In genomic region chr14:23660290-23661226, GRCh38 we compare ENCODE assay signal across 10 cellular contexts. TPM values are rescaled to one million over a fixed set of nuclear protein-coding genes. Genes with fewer than 3 reads are reported as not detected.
DNase-seq lines count a peak whose midpoint lies in the region; ATAC-seq and TF ChIP-seq lines count a peak whose summit lies in the region.
"Had no signal": no experiment of that assay in that cellular context is flagged by ENCODE, and none has a peak within 500 bp of the region (broad histone marks: within the 10 kb centered on the region; RNA-seq: fewer than 3 reads in every experiment).

No MANE protein-coding gene starts in this region.

- H3K4me3 ChIP-seq in GM12865 (ENCODE audit: low read depth, low read length) (no peak overlapping the region), left lung (no peak overlapping the region), right cardiac atrium (ENCODE audit: low read length) (no peak overlapping the region)
- H3K4me3 ChIP-seq: lung had no signal

- 62% methylated on average over 11 of the region's 11 CpGs for WGBS in right cardiac atrium

- no peaks in the 10 kb centered on the region for H3K36me3 Mint-ChIP-seq in activated naive CD8-positive, alpha-beta T cell treated with anti-CD3 and anti-CD28 coated beads, Interleukin-2, amount 50 U/mL, for 24 hours (ENCODE audit: low read depth)
- no peaks in the 10 kb centered on the region for H3K36me3 Mint-ChIP-seq in HFFc6 (ENCODE audit: low read depth)

- no peaks in the 10 kb centered on the region for H3K4me1 ChIP-seq in left lung
- no peaks in the 10 kb centered on the region for H3K4me1 ChIP-seq in right cardiac atrium (ENCODE audit: control insufficient read depth, insufficient read depth, low read length)

- TF ChIP-seq CTCF in GM12865 (IDR thresholded peaks at IDR 0.05; ENCODE audit: insufficient read depth, low read depth, low read length, missing control alignments) (no peak), HFFc6 (IDR thresholded peaks at IDR 0.05) (no peak), left lung (IDR thresholded peaks at IDR 0.05) (no peak)

- H3K27ac ChIP-seq in left lung: no peak overlapping the region
- no peak overlapping the region for H3K27ac ChIP-seq in right cardiac atrium (ENCODE audit: low read length)

- intact Hi-C loops in left lung (cut with DNase I) (no loop called here), right cardiac atrium (cut with DNase I) (no loop called here)

- no peak overlapping the region for H3K27ac Mint-ChIP-seq in activated naive CD8-positive, alpha-beta T cell treated with anti-CD3 and anti-CD28 coated beads, Interleukin-2, amount 50 U/mL, for 24 hours
- H3K27ac Mint-ChIP-seq in HFFc6: no peak overlapping the region

- H3K9me3 ChIP-seq in left lung (no peaks in the 10 kb centered on the region), right cardiac atrium (ENCODE audit: control insufficient read depth, low read length) (no peaks in the 10 kb centered on the region)

- peak; percentile 66 for ATAC-seq in GM19463 (IDR thresholded peaks at IDR 0.05; ENCODE audit: unreplicated experiment)
- ATAC-seq in activated naive CD8-positive, alpha-beta T cell treated with anti-CD3 and anti-CD28 coated beads, Interleukin-2, amount 50 U/mL, for 24 hours: peak; percentile 87
- ATAC-seq in left lung: no peak
- ATAC-seq in right cardiac atrium: no peak

- no peak overlapping the region for H3K4me3 Mint-ChIP-seq in activated naive CD8-positive, alpha-beta T cell treated with anti-CD3 and anti-CD28 coated beads, Interleukin-2, amount 50 U/mL, for 24 hours
- H3K4me3 Mint-ChIP-seq in HFFc6: no peak overlapping the region

- no peaks in the 10 kb centered on the region for H3K9me3 Mint-ChIP-seq in activated naive CD8-positive, alpha-beta T cell treated with anti-CD3 and anti-CD28 coated beads, Interleukin-2, amount 50 U/mL, for 24 hours
- no peaks in the 10 kb centered on the region for H3K9me3 Mint-ChIP-seq in HFFc6

- DNase-seq in GM12865 (ENCODE audit: low read depth) (peak; percentile 71), occipital lobe (lab: John Stamatoyannopoulos, UW) (peak; percentile 62), HFFc6 (no peak), left lung (no peak), right cardiac atrium (no peak)
- peak; percentile 27 for DNase-seq in activated naive CD8-positive, alpha-beta T cell treated with anti-CD3 and anti-CD28 coated beads, Interleukin-2, amount 50 U/mL, for 24 hours
- DNase-seq: OCI-M1, T1000 had no signal

- H3K27me3 ChIP-seq in left lung: no peaks in the 10 kb centered on the region
- H3K27me3 ChIP-seq in right cardiac atrium (ENCODE audit: control insufficient read depth, insufficient read depth): no peaks in the 10 kb centered on the region

- no peaks in the 10 kb centered on the region for H3K27me3 Mint-ChIP-seq in activated naive CD8-positive, alpha-beta T cell treated with anti-CD3 and anti-CD28 coated beads, Interleukin-2, amount 50 U/mL, for 24 hours
- H3K27me3 Mint-ChIP-seq in HFFc6 (ENCODE audit: insufficient read depth): peaks cover 24% of the 10 kb centered on the region

- H3K36me3 ChIP-seq in left lung: no peaks in the 10 kb centered on the region

- H3K4me1 Mint-ChIP-seq in activated naive CD8-positive, alpha-beta T cell treated with anti-CD3 and anti-CD28 coated beads, Interleukin-2, amount 50 U/mL, for 24 hours: peaks cover 4% of the 10 kb centered on the region
- H3K4me1 Mint-ChIP-seq in HFFc6 (ENCODE audit: low read depth): no peaks in the 10 kb centered on the region

RNA-seq across cellular contexts. Expression of gene DHRS2, which starts 24.4 kb away (rescaled TPM):
- total RNA-seq in occipital lobe (0.31 TPM), left lung (under 1 TPM; 0.26 to 0.55 TPM), right cardiac atrium (not detected)
- total RNA-seq in HFFc6 (2021; fragmentation: NEBNext Ultra II Directional; extraction: Animal tissue kit (Norgen Biotek cat#: 25700)): under 1 TPM; 0.31 to 0.91 (median 0.51) TPM
- not detected for polyA plus RNA-seq in right cardiac atrium

Comparison
In these comparisons a context has a peak if more than half of its experiments do, and no peak if none do; other contexts are left out.
1. DNase-seq: peak in GM12865 (single experiment), activated naive CD8-positive, alpha-beta T cell treated with anti-CD3 and anti-CD28 coated beads, Interleukin-2, amount 50 U/mL, for 24 hours (single experiment) and occipital lobe (single experiment); none in HFFc6 (single experiment), left lung (0 of 2) and right cardiac atrium (0 of 3).
2. ATAC-seq: peak in GM19463 (single experiment) and activated naive CD8-positive, alpha-beta T cell treated with anti-CD3 and anti-CD28 coated beads, Interleukin-2, amount 50 U/mL, for 24 hours (single experiment); none in left lung (single experiment) and right cardiac atrium (0 of 2).